Comparison of ENCODE assay signal across 13 cellular contexts in the genomic region with DNA sequence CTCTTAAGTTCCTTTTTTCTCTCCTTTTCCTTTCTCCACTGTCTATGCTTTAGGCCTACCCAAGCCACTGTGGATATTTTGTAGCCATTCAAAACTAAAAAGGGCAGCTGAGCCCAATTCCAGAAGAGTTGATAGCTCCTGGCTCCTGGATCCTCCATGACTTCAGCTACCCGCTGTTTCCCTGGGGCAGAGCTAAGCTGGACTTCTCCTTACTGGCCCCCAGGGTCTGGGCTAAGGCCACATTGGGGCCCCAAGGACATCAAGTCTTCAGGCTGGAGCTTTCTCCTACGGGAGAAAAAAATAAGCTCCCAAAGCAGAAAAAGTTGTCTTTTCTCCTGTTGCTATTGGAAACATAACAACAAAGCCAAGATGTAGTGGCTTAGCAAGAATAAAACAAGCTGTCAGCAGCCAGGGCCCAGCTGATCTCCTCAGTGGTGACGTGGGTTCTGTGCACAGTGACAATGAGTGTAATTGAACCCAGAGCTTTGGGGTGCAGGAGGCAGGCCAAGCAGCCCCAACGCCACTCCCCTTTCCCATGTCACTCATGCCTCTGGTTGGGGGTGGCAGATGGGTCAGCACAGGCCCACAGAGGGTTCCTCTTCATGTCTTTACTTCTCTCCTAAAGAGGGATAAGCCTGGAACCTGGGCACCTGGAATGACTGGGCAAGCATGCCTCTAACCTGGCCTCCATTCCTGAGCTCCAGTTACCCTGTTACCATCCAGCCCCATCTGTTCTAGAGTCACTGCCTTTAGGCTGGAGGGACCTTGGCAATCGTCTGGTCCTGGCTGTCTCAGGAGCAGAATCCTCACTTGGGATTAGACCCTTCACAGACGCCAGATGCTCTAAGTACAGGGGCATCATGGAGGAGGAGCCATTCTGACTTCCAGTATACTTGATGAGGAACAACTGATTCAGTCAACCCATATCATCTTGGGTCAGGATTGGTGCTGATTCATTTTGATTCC.
DNase-seq lines count a peak whose midpoint lies in the region; ATAC-seq and TF ChIP-seq lines count a peak whose summit lies in the region.
"Had no signal": no experiment of that assay in that cellular context is flagged by ENCODE, and none has a peak within 500 bp of the region (broad histone marks: within the 10 kb centered on the region; RNA-seq: fewer than 3 reads in every experiment).

No MANE protein-coding gene starts in this region.

- H3K27ac Mint-ChIP-seq in osteocyte (ENCODE audit: unreplicated experiment) = peak overlapping the region; percentile 76
- H3K27ac Mint-ChIP-seq: B cell; T-helper 1 cell treated with Interleukin-12 subunit alpha and Interleukin-12 subunit beta and Interleukin-4 antibody, amounts not matched to agents 30 μg/mL and 1 μg/mL, for 36 hours had no signal

- 0 out of 2 replicates have a peak overlapping the region, but pooled peaks have one; percentile 43 for H3K27ac ChIP-seq in ACC112 (ENCODE audit: low read depth, low read length)

- no peak overlapping the region for H3K4me3 ChIP-seq in ACC112 (ENCODE audit: low read depth, low read length)
- H3K4me3 ChIP-seq in fibroblast of pulmonary artery (replicated peaks; ENCODE audit: low read depth, low read length) = no peak overlapping the region
- H3K4me3 ChIP-seq: GM12878 had no signal

- no peaks in the 10 kb centered on the region for H3K27me3 Mint-ChIP-seq in osteocyte (ENCODE audit: unreplicated experiment)
- H3K27me3 Mint-ChIP-seq: B cell, naive B cell had no signal

- H3K4me1 ChIP-seq in ACC112 (ENCODE audit: control insufficient read depth, insufficient read depth, low read length, unreplicated experiment) = peaks cover 14% of the 10 kb centered on the region

- no peak overlapping the region for H2AFZ ChIP-seq in ACC112 (ENCODE audit: low read length, unreplicated experiment)

- no peak for ATAC-seq in HG03196 (IDR thresholded peaks at IDR 0.05; ENCODE audit: unreplicated experiment)
- no peak for ATAC-seq in GM18868 (IDR thresholded peaks at IDR 0.05; ENCODE audit: unreplicated experiment)

- H3K79me2 ChIP-seq in ACC112 (ENCODE audit: control insufficient read depth, insufficient read depth, low read length, unreplicated experiment) = no peaks in the 10 kb centered on the region

- TF ChIP-seq CTCF in fibroblast of pulmonary artery (IDR thresholded peaks at IDR 0.05; ENCODE audit: low read length, missing control alignments) = no peak
- TF ChIP-seq CTCF in osteocyte (IDR thresholded peaks at IDR 0.05) = no peak

- H3K9me3 Mint-ChIP-seq in osteocyte (ENCODE audit: unreplicated experiment) = peaks cover 27% of the 10 kb centered on the region

- peak; percentile 52 for DNase-seq in NCI-H82 treated with DMSO at 0.1 percent for 48 hours (lab: John Stamatoyannopoulos, UW; ENCODE audit: unreplicated experiment)
- peak; percentile 80 for DNase-seq in fibroblast of pulmonary artery (ENCODE audit: low read depth)
- no peak for DNase-seq in osteocyte (ENCODE audit: extremely low spot score, unreplicated experiment)
- DNase-seq in A172 (ENCODE audit: low spot score) = no peak
- no peak for DNase-seq in SHP77 (lab: John Stamatoyannopoulos, UW)
- DNase-seq: activated T-cell treated with anti-CD3 and anti-CD28 coated beads, Interleukin-2, amount 50 U/mL, for 1 hour; naive B cell had no signal

- peaks cover 3% of the 10 kb centered on the region for H3K36me3 Mint-ChIP-seq in osteocyte (ENCODE audit: unreplicated experiment)

- H3K4me3 Mint-ChIP-seq in osteocyte (ENCODE audit: unreplicated experiment) = no peak overlapping the region
- H3K4me3 Mint-ChIP-seq: B cell; naive B cell; T-helper 1 cell treated with Interleukin-12 subunit alpha and Interleukin-12 subunit beta and Interleukin-4 antibody, amounts not matched to agents 30 μg/mL and 1 μg/mL, for 36 hours had no signal

- 0 out of 2 replicates have a peak, but pooled peaks cover 7% of the 10 kb centered on the region for H3K36me3 ChIP-seq in ACC112 (ENCODE audit: insufficient read depth, low read length)

- no peaks in the 10 kb centered on the region for H3K27me3 ChIP-seq in ACC112 (ENCODE audit: insufficient read depth, low read length)

- peaks cover 10% of the 10 kb centered on the region for H3K4me1 Mint-ChIP-seq in osteocyte (ENCODE audit: unreplicated experiment)

Comparison
In these comparisons a context has a peak if more than half of its experiments do, and no peak if none do; other contexts are left out.
1. DNase-seq: peak in NCI-H82 treated with DMSO at 0.1 percent for 48 hours (single experiment) and fibroblast of pulmonary artery (single experiment); none in osteocyte (single experiment), A172 (single experiment) and SHP77 (0 of 2).